8 cellular contexts compared by ENCODE assay signal in genomic region chr2:219642465-219643083, GRCh38. TPM values are rescaled to one million over a fixed set of nuclear protein-coding genes. Genes with fewer than 3 reads are reported as not detected.
A peak's percentile ranks its signal among the peaks of the same experiment; 100 is the strongest.
DNase-seq lines count a peak whose midpoint lies in the region; ATAC-seq and TF ChIP-seq lines count a peak whose summit lies in the region.

No MANE protein-coding gene starts in this region.

- ATAC-seq in lower lobe of right lung: peak; percentile 94 to 96

- peaks cover 13% of the 10 kb centered on the region for H3K36me3 Mint-ChIP-seq in Calu3 (ENCODE audit: insufficient read depth, unreplicated experiment)

- H3K36me3 ChIP-seq in lower lobe of right lung: no peaks in the 10 kb centered on the region

- H3K4me3 ChIP-seq in lower lobe of right lung: no peak overlapping the region

- intact Hi-C loops in Calu3 (cut with micrococcal nuclease; ENCODE audit: unreplicated experiment): loop anchor here (1.0 to 5.0 kb wide), 2 partner anchors 47 to 100 kb away; partner anchors contain the start of genes CHPF and TMEM198
- intact Hi-C loops in lower lobe of right lung (cut with DNase I): loop anchor here (5.0 kb wide), 1 partner anchor 95 kb away; no protein-coding TSS in a partner anchor

- H3K4me1 ChIP-seq in lower lobe of right lung: peaks cover 23% of the 10 kb centered on the region

- H3K9me3 Mint-ChIP-seq in Calu3 (ENCODE audit: low read depth, unreplicated experiment): no peaks in the 10 kb centered on the region

- peak; percentile 99 for TF ChIP-seq CTCF in Calu3 (IDR thresholded peaks at IDR 0.05; ENCODE audit: unreplicated experiment)
- TF ChIP-seq CTCF in GM20000 (IDR thresholded peaks at IDR 0.05; ENCODE audit: extremely low read depth, missing control alignments): peak; percentile 97
- TF ChIP-seq CTCF in lower lobe of right lung (IDR thresholded peaks at IDR 0.05): peak; percentile 99

- no peaks in the 10 kb centered on the region for H3K9me3 ChIP-seq in lower lobe of right lung

- peaks cover 3% of the 10 kb centered on the region for H3K27me3 ChIP-seq in lower lobe of right lung (ENCODE audit: low read depth)

- H3K4me3 Mint-ChIP-seq in Calu3 (ENCODE audit: low read depth, unreplicated experiment): peak overlapping the region; percentile 15

- CTCF ChIA-PET in Calu3 (lab: Charles Lee): interaction anchor here (1.0 to 2.7 kb wide), 4 partner anchors 19 to 101 kb away, joined by 3 to 17 read pairs (median 6); no protein-coding TSS in a partner anchor

- no peaks in the 10 kb centered on the region for H3K27me3 Mint-ChIP-seq in Calu3 (ENCODE audit: unreplicated experiment)

- peaks cover 28% of the 10 kb centered on the region for H3K4me1 Mint-ChIP-seq in Calu3 (ENCODE audit: low read depth, unreplicated experiment)

- no peak overlapping the region for H3K27ac ChIP-seq in lower lobe of right lung

- BruUV-seq in Calu3 (replicated peaks; lab: Mats Ljungman, UMichigan): no TSS peak

- DNase-seq in Calu3: peak; percentile 97
- peak; percentile 93 for DNase-seq in GM20000 (ENCODE audit: low spot score)
- peak; percentile 93 for DNase-seq in HK-2 (ENCODE audit: unreplicated experiment)
- DNase-seq in NCI-H82 (lab: John Stamatoyannopoulos, UW): peak; percentile 98
- DNase-seq in activated CD4-positive, alpha-beta T cell treated with anti-CD3 and anti-CD28 coated beads, Interleukin-2, amount 50 U/mL, for 24 hours (ENCODE audit: low read depth in 1 of 2, low spot score in 1 of 2): peak; percentile 74 to 82
- peak; percentile 85 to 91 for DNase-seq in dermis microvascular lymphatic vessel endothelial cell (ENCODE audit: low read depth in 2 of 2)
- peak; percentile 98 for DNase-seq in lower lobe of right lung
- peak; percentile 74 for DNase-seq in stimulated activated CD8-positive, alpha-beta memory T cell treated with anti-CD3 and anti-CD28 coated beads, Interleukin-12 subunit alpha, Interleukin-12 subunit beta, amount 100 ng/mL, for 24 hours (ENCODE audit: extremely low read depth)

- H3K27ac Mint-ChIP-seq in Calu3 (ENCODE audit: unreplicated experiment): peak overlapping the region; percentile 63

RNA-seq across cellular contexts. Expression of gene SLC4A3, which starts 15.1 kb away (rescaled TPM):
- total RNA-seq in Calu3 (2022): 14.9 and 20.2 TPM in 2 replicates
- 0.13 and 0.25 TPM in 2 replicates for total RNA-seq in dermis microvascular lymphatic vessel endothelial cell
- 1.0 TPM for total RNA-seq in lower lobe of right lung

RNA-seq across cellular contexts. Expression of gene STK11IP, which starts 44.9 kb away (rescaled TPM):
- total RNA-seq in Calu3 (2022): 29.3 and 32.5 TPM in 2 replicates
- total RNA-seq in dermis microvascular lymphatic vessel endothelial cell: 9.4 and 11.4 TPM in 2 replicates
- 31.8 TPM for total RNA-seq in lower lobe of right lung
